15 cellular contexts compared by ENCODE assay signal in the genomic region with DNA sequence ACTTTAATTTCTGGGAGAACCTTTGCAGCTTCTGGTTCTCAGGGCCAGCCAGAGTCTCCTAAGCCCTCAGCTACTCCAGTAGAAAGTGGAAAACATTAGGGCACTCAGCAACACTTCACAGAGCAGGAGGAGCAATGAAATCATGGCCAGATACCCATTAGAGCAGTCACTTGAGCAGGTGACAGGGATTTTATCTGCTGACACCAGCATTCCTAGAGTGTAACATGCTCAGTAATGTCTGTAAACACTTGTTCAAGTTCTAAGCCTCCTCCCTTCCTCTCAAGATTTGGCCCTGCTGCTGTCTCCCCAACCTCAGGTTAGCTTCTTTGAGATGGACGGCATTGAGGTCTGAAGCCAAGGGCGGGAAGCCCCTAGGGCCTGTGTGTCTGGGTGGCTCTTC.
A peak's percentile ranks its signal among the peaks of the same experiment; 100 is the strongest.
DNase-seq lines count a peak whose midpoint lies in the region; ATAC-seq, FAIRE-seq and TF ChIP-seq lines count a peak whose summit lies in the region.
"Had no signal": no experiment of that assay in that cellular context is flagged by ENCODE, and none has a peak within 500 bp of the region (broad histone marks: within the 10 kb centered on the region; RNA-seq: fewer than 3 reads in every experiment).

No MANE protein-coding gene starts in this region.

- H3K9ac ChIP-seq in K562 (ENCODE audit: insufficient read depth in 1 of 2, low read depth in 2 of 2, low read length in 2 of 2), result no peak overlapping the region

- H3K27ac ChIP-seq in K562 (ENCODE audit: extremely low read depth, low read depth, low read length) (no peak overlapping the region), thyroid gland (no peak overlapping the region), heart left ventricle (no peak overlapping the region)

- H3K9me3 ChIP-seq in K562 (replicated peaks; ENCODE audit: control insufficient read depth, insufficient read depth, low read depth, low read length), result no peaks in the 10 kb centered on the region
- H3K9me3 ChIP-seq in thyroid gland, result no peaks in the 10 kb centered on the region
- H3K9me3 ChIP-seq in heart left ventricle, result no peaks in the 10 kb centered on the region
- H3K9me3 ChIP-seq: HAP-1 had no signal

- TF ChIP-seq EP300 in K562 (IDR thresholded peaks at IDR 0.05; ENCODE audit: low read length), result no peak

- BruUV-seq in K562 (replicated peaks; lab: Mats Ljungman, UMichigan), result no TSS peak

- ATAC-seq in K562 (no peak), HG02840 (IDR thresholded peaks at IDR 0.05; ENCODE audit: low FRiP score, unreplicated experiment) (no peak), heart left ventricle (no peak), GM19023 (IDR thresholded peaks at IDR 0.05; ENCODE audit: unreplicated experiment) (no peak)

- CTCF ChIA-PET in K562 (lab: Yijun Ruan, JAX; ENCODE audit: low intra/inter-chr PET ratio), result no interaction called here

- peaks cover 2% of the 10 kb centered on the region; the same call in 1 of the 2 replicates for H4K20me1 ChIP-seq in K562 (replicated peaks; ENCODE audit: control insufficient read depth, insufficient read depth, low read length)

- TF ChIP-seq POLR2A in K562 (conservative IDR thresholded peaks at IDR 0.05) (no peak), thyroid gland (IDR thresholded peaks at IDR 0.05) (no peak), heart left ventricle (IDR thresholded peaks at IDR 0.05) (no peak)

- H3K4me2 ChIP-seq in K562 (ENCODE audit: insufficient read depth, low read length), result no peak overlapping the region

- POLR2A ChIA-PET in K562 (lab: Yijun Ruan, JAX), result no interaction called here

- intact Hi-C loops in K562 (cut with micrococcal nuclease) (no loop called here), thyroid gland (cut with DNase I) (no loop called here), heart left ventricle (cut with DNase I) (no loop called here)

- 3% methylated on average over 2 of the region's 2 CpGs for WGBS in K562 (ENCODE audit: insufficient coverage, low coverage, missing lambda C conversion rate)
- 63 to 96% methylated on average over 2 of the region's 2 CpGs for whole genome bisulfite sequencing in thyroid gland, 2 donors
- 69 to 85% (median 72%) methylated on average over 2 of the region's 2 CpGs for WGBS in heart left ventricle, 4 donors

- TF ChIP-seq CTCF in K562 (IDR thresholded peaks at IDR 0.05 in 2 of 3, conservative IDR thresholded peaks at IDR 0.05 in 1 of 3; ENCODE audit: insufficient read depth in 2 of 3, low read depth in 1 of 3, low read length in 3 of 3), result no peak
- no peak for TF ChIP-seq CTCF in thyroid gland (IDR thresholded peaks at IDR 0.05)
- no peak for TF ChIP-seq CTCF in heart left ventricle (IDR thresholded peaks at IDR 0.05)

- H3K4me3 ChIP-seq in K562, result no peak overlapping the region
- no peak overlapping the region for H3K4me3 ChIP-seq in thyroid gland (replicated peaks in 1 of 3)
- H3K4me3 ChIP-seq in heart left ventricle, result no peak overlapping the region
- H3K4me3 ChIP-seq: HAP-1 had no signal

- H3K79me2 ChIP-seq in K562 (ENCODE audit: control insufficient read depth, insufficient read depth, low read length), result no peaks in the 10 kb centered on the region

- no peaks in the 10 kb centered on the region for H3K9me1 ChIP-seq in K562 (ENCODE audit: control insufficient read depth, insufficient read depth, low read length)

- DNase-seq in DMS79 (lab: John Stamatoyannopoulos, UW), result peak; percentile 86
- DNase-seq in NCI-H2029 (lab: John Stamatoyannopoulos, UW), result peak; percentile 56
- no peak for DNase-seq in K562 (ENCODE audit: extremely low read depth in 1 of 4, low spot score in 3 of 4)
- DNase-seq in thyroid gland, result peak; percentile 6 to 13
- DNase-seq in heart left ventricle, result no peak
- DNase-seq: C1 segment of cervical spinal cord; CD4-positive, alpha-beta T cell; DND-41; GDM1 had no signal

- no peak overlapping the region for H2AFZ ChIP-seq in K562 (ENCODE audit: low read depth, low read length)

- H3K4me1 ChIP-seq in K562 (replicated peaks in 1 of 2; ENCODE audit: control insufficient read depth in 2 of 2, insufficient read depth in 2 of 2, low read length in 2 of 2) (no peaks in the 10 kb centered on the region), thyroid gland (peaks cover 0 to 7% of the 10 kb centered on the region in 2 donors), heart left ventricle (no peaks in the 10 kb centered on the region)
- H3K4me1 ChIP-seq: HAP-1 had no signal

- H3K36me3 ChIP-seq in K562 (ENCODE audit: control insufficient read depth, insufficient read depth, low read length), result no peaks in the 10 kb centered on the region
- H3K36me3 ChIP-seq in thyroid gland, result no peaks in the 10 kb centered on the region
- H3K36me3 ChIP-seq in heart left ventricle, result no peaks in the 10 kb centered on the region
- H3K36me3 ChIP-seq: HAP-1 had no signal

- in situ Hi-C loops in K562 (cut with MboI), result no loop called here

- H3K27me3 ChIP-seq in K562 (ENCODE audit: control insufficient read depth in 2 of 2, insufficient read depth in 2 of 2, low read length in 2 of 2) (peaks cover 2 to 18% of the 10 kb centered on the region in 2 experiments; a peak in 3 of 5 replicates), thyroid gland (no peaks in the 10 kb centered on the region), heart left ventricle (peaks cover 0 to 46% (median 13%) of the 10 kb centered on the region in 9 donors)

- no peak for FAIRE-seq in K562 (lab: Jason Lieb, UNC)
- FAIRE-seq: GM12892, GM19239, H1 had no signal

- TF ChIP-seq RAD21 in K562 (CRISPR knock-in tag; conservative IDR thresholded peaks at IDR 0.05 in 1 of 2, IDR thresholded peaks at IDR 0.05 in 1 of 2), result no peak

TF ChIP-seq in K562, 482 proteins besides CTCF, POLR2A, EP300 and RAD21:
- TF ChIP-seq MAFG (tag; conservative IDR thresholded peaks at IDR 0.05) (0 out of 2 replicates have a peak, but pooled peaks have one; percentile 20), ZNF324 (CRISPR knock-in tag; IDR thresholded peaks at IDR 0.05) (no peak), ZNF316 (IDR thresholded peaks at IDR 0.05) (peak; percentile 32; the same call in 1 of the 2 replicates)
TF ChIP-seq in K562: peak in this region for 2.

Comparison
In these comparisons a context has a peak if more than half of its experiments do, and no peak if none do; other contexts are left out.
1. DNase-seq: peak in DMS79 (single experiment), NCI-H2029 (single experiment) and thyroid gland (2 of 2); none in K562 (0 of 4) and heart left ventricle (0 of 5).